15 cellular contexts compared by ENCODE assay signal in genomic region chr17:71628306-71628705, GRCh38.
"Had no signal": no experiment of that assay in that cellular context is flagged by ENCODE, and none has a peak within 500 bp of the region (broad histone marks: within the 10 kb centered on the region; RNA-seq: fewer than 3 reads in every experiment).

No MANE protein-coding gene starts in this region.

- H3K4me1 ChIP-seq: gastroesophageal sphincter, left lung, parathyroid adenoma had no signal

- DNase-seq: activated CD4-positive, alpha-beta memory T cell treated with anti-CD3 and anti-CD28 coated beads, Interleukin-2, amount 10 ng/mL, durations not matched to agents 7 days and 5 days; activated CD4-positive, alpha-beta T cell treated with anti-CD3 and anti-CD28 coated beads for 4 hours; activated effector memory CD4-positive, alpha-beta T cell treated with Interleukin-2 at 50 U/mL for 16 hours; activated naive CD4-positive, alpha-beta T cell treated with anti-CD3 and anti-CD28 coated beads, Interleukin-2, amount 50 U/mL, for 16 hours; activated T-cell treated with anti-CD3 and anti-CD28 coated beads, Interleukin-2, amount 50 U/mL, for 4 hours; left lung; naive thymus-derived CD8-positive, alpha-beta T cell; retina; stimulated activated CD4-positive, alpha-beta T cell treated with anti-CD3 and anti-CD28 coated beads, Interleukin-2, amount 100 ng/mL, for 48 hours had no signal

- H3K27ac ChIP-seq: gastroesophageal sphincter, left lung, parathyroid adenoma had no signal

- ATAC-seq: activated T-cell treated with anti-CD3 and anti-CD28 coated beads, Interleukin-2, amount 50 U/mL, for 4 hours; gastroesophageal sphincter; left lung; naive thymus-derived CD8-positive, alpha-beta T cell; stimulated activated memory B cell treated with anti-CD40 and anti-IgM and Interleukin-4, amounts not matched to agents 10 μg/mL and 1 μg/mL and 100 μg/mL, for 72 hours; WTC11 had no signal

- H3K27ac Mint-ChIP-seq: activated CD4-positive, alpha-beta memory T cell treated with anti-CD3 and anti-CD28 coated beads, Interleukin-2, amount 10 ng/mL, durations not matched to agents 7 days and 5 days; naive thymus-derived CD8-positive, alpha-beta T cell; stimulated activated memory B cell treated with anti-CD40 and anti-IgM and Interleukin-4, amounts not matched to agents 10 μg/mL and 1 μg/mL and 100 μg/mL, for 72 hours; WTC11 had no signal

- H3K36me3 Mint-ChIP-seq: naive thymus-derived CD8-positive, alpha-beta T cell; stimulated activated memory B cell treated with anti-CD40 and anti-IgM and Interleukin-4, amounts not matched to agents 10 μg/mL and 1 μg/mL and 100 μg/mL, for 72 hours; WTC11 had no signal

- H3K9me3 ChIP-seq: gastroesophageal sphincter, left lung had no signal

- FAIRE-seq: colon, urothelium cell line had no signal

- H3K4me3 Mint-ChIP-seq: activated CD4-positive, alpha-beta memory T cell treated with anti-CD3 and anti-CD28 coated beads, Interleukin-2, amount 10 ng/mL, durations not matched to agents 7 days and 5 days; activated T-cell treated with anti-CD3 and anti-CD28 coated beads, Interleukin-2, amount 50 U/mL, for 4 hours; naive thymus-derived CD8-positive, alpha-beta T cell; stimulated activated memory B cell treated with anti-CD40 and anti-IgM and Interleukin-4, amounts not matched to agents 10 μg/mL and 1 μg/mL and 100 μg/mL, for 72 hours; WTC11 had no signal

- H3K4me3 ChIP-seq: gastroesophageal sphincter, left lung had no signal

- H3K27me3 ChIP-seq: gastroesophageal sphincter, left lung had no signal

- H3K4me1 Mint-ChIP-seq: activated CD4-positive, alpha-beta memory T cell treated with anti-CD3 and anti-CD28 coated beads, Interleukin-2, amount 10 ng/mL, durations not matched to agents 7 days and 5 days; naive thymus-derived CD8-positive, alpha-beta T cell; stimulated activated memory B cell treated with anti-CD40 and anti-IgM and Interleukin-4, amounts not matched to agents 10 μg/mL and 1 μg/mL and 100 μg/mL, for 72 hours had no signal

- H3K27me3 Mint-ChIP-seq: activated CD4-positive, alpha-beta memory T cell treated with anti-CD3 and anti-CD28 coated beads, Interleukin-2, amount 10 ng/mL, durations not matched to agents 7 days and 5 days; naive thymus-derived CD8-positive, alpha-beta T cell; stimulated activated memory B cell treated with anti-CD40 and anti-IgM and Interleukin-4, amounts not matched to agents 10 μg/mL and 1 μg/mL and 100 μg/mL, for 72 hours had no signal

- H3K36me3 ChIP-seq: gastroesophageal sphincter, left lung had no signal

- H3K9me3 Mint-ChIP-seq: stimulated activated memory B cell treated with anti-CD40 and anti-IgM and Interleukin-4, amounts not matched to agents 10 μg/mL and 1 μg/mL and 100 μg/mL, for 72 hours had no signal
